In the genomic region with DNA sequence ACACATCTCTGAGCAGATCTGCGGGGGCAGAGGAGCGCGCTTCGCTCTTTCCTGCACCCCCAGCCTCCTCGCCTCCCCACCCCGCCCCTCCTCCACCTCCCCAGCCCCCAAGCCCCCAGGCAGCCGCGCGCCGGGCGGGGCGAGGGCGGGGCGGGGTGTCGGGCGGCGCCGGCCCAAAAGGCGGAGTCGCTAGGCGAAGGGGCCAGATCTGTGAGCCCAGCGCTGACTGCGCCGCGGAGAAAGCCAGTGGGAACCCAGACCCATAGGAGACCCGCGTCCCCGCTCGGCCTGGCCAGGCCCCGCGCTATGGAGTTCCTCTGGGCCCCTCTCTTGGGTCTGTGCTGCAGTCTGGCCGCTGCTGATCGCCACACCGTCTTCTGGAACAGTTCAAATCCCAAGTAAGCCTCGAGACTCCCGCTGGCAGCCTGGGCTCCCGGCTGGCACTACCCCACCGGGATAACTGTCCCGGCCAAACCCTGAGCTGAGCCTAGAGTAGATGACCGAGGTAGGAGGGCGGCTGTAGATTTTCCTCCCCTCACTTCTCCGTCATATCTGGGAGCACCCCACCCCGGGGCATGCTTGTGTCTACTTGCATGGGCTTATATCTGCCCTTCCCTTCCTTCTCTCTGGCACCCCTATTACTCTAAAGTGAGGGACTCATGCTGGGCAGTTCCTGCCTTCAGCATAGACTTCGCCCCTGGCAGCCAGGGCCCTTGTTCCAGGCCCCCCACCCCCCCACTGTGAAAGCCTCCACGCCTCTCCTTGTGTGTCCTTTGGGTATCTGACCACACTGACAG, we compare ENCODE assay signal across 8 cellular contexts. TPM values are rescaled to one million over a fixed set of nuclear protein-coding genes. Genes with fewer than 3 reads are reported as not detected.
A peak's percentile ranks its signal among the peaks of the same experiment; 100 is the strongest.
DNase-seq lines count a peak whose midpoint lies in the region; ATAC-seq and TF ChIP-seq lines count a peak whose summit lies in the region.

A gene with protein sequence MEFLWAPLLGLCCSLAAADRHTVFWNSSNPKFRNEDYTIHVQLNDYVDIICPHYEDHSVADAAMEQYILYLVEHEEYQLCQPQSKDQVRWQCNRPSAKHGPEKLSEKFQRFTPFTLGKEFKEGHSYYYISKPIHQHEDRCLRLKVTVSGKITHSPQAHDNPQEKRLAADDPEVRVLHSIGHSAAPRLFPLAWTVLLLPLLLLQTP (plus strand): TSS at position 205 of the 797 bp plus-strand sequence. CDS start 102 bp downstream, at position 307.

- peaks cover 1 to 23% (median 18%) of the 10 kb centered on the region in 4 donors for H3K36me3 ChIP-seq in esophagus muscularis mucosa
- H3K36me3 ChIP-seq in mucosa of descending colon (ENCODE audit: low read depth) = no peaks in the 10 kb centered on the region
- peaks cover 7 to 8% of the 10 kb centered on the region in 2 donors for H3K36me3 ChIP-seq in stomach smooth muscle (ENCODE audit: control insufficient read depth in 2 of 2, insufficient read depth in 2 of 2, low read length in 2 of 2)

- ATAC-seq in activated T-cell treated with anti-CD3 and anti-CD28 coated beads, Interleukin-2, amount 50 U/mL, for 4 hours = peak; percentile 71 to 75
- peak; percentile 49 for ATAC-seq in mucosa of descending colon

- H3K4me3 ChIP-seq in esophagus muscularis mucosa (peak within 1 kb of the TSS; percentile 63 to 71 (median 68)), mucosa of descending colon (peak within 1 kb of the TSS; percentile 63), stomach smooth muscle (ENCODE audit: low read length in 2 of 2) (peak within 1 kb of the TSS; percentile 88 to 93)

- peak within 1 kb of the TSS; percentile 85 to 97 (median 89) for H3K27ac ChIP-seq in esophagus muscularis mucosa (replicated peaks in 1 of 4)
- H3K27ac ChIP-seq in stomach smooth muscle (ENCODE audit: low read length) = peak within 1 kb of the TSS; percentile 90

- peak within 1 kb of the TSS; percentile 81 for H3K4me3 Mint-ChIP-seq in activated T-cell treated with anti-CD3 and anti-CD28 coated beads, Interleukin-2, amount 50 U/mL, for 4 hours

- H3K9me3 Mint-ChIP-seq in activated T-cell treated with anti-CD3 and anti-CD28 coated beads, Interleukin-2, amount 50 U/mL, for 4 hours = no peaks in the 10 kb centered on the region

- peak; percentile 88 for TF ChIP-seq POLR2A in esophagus muscularis mucosa (IDR thresholded peaks at IDR 0.05; ENCODE audit: low read depth)

- no peaks in the 10 kb centered on the region for H3K9me3 ChIP-seq in esophagus muscularis mucosa
- no peaks in the 10 kb centered on the region for H3K9me3 ChIP-seq in mucosa of descending colon
- no peaks in the 10 kb centered on the region for H3K9me3 ChIP-seq in stomach smooth muscle (ENCODE audit: control insufficient read depth in 2 of 2, low read length in 2 of 2)

- TF ChIP-seq CTCF in esophagus muscularis mucosa (IDR thresholded peaks at IDR 0.05) (no peak), mucosa of descending colon (IDR thresholded peaks at IDR 0.05) (no peak)

- intact Hi-C loops in esophagus muscularis mucosa (cut with DNase I) = loop anchor here (5.0 kb wide), 2 partner anchors 36 to 44 kb away; a partner anchor contains a TSS
- intact Hi-C loops in mucosa of descending colon (cut with DNase I, micrococcal nuclease) = no loop called here

- peaks cover 37% of the 10 kb centered on the region for H3K4me1 Mint-ChIP-seq in activated T-cell treated with anti-CD3 and anti-CD28 coated beads, Interleukin-2, amount 50 U/mL, for 4 hours (ENCODE audit: low read depth)

- no peaks in the 10 kb centered on the region for H3K36me3 Mint-ChIP-seq in activated T-cell treated with anti-CD3 and anti-CD28 coated beads, Interleukin-2, amount 50 U/mL, for 4 hours (ENCODE audit: insufficient read depth)

- peaks cover 15% of the 10 kb centered on the region for H3K27me3 Mint-ChIP-seq in activated T-cell treated with anti-CD3 and anti-CD28 coated beads, Interleukin-2, amount 50 U/mL, for 4 hours (ENCODE audit: low read depth)

- H3K27me3 ChIP-seq in esophagus muscularis mucosa = no peaks in the 10 kb centered on the region
- no peaks in the 10 kb centered on the region for H3K27me3 ChIP-seq in stomach smooth muscle (ENCODE audit: control insufficient read depth in 1 of 2, insufficient read depth in 2 of 2, low read length in 2 of 2)

- WGBS in esophagus muscularis mucosa = under 1% methylated on average over 26 of the region's 45 CpGs

- H3K4me1 ChIP-seq in esophagus muscularis mucosa (peaks cover 68 to 73% (median 68%) of the 10 kb centered on the region in 4 donors), mucosa of descending colon (ENCODE audit: low read depth) (peaks cover 28% of the 10 kb centered on the region), stomach smooth muscle (ENCODE audit: control insufficient read depth, insufficient read depth, low read length) (peaks cover 61% of the 10 kb centered on the region)

- TF ChIP-seq EP300 in esophagus muscularis mucosa (IDR thresholded peaks at IDR 0.05) = no peak

- H3K9ac ChIP-seq in stomach smooth muscle (ENCODE audit: low read length in 2 of 2) = peak within 1 kb of the TSS; percentile 85 to 87

- DNase-seq in EL (peak; percentile 33), NCI-H2171 treated with DMSO at 0.1 percent for 48 hours (lab: John Stamatoyannopoulos, UW) (peak; percentile 11), esophagus muscularis mucosa (ENCODE audit: extremely low spot score) (no peak), mucosa of descending colon (peak; percentile 84 to 88 (median 85)), MV-4-11 (lab: John Stamatoyannopoulos, UW) (no peak), SK-N-DZ (ENCODE audit: low spot score) (no peak)
- DNase-seq in activated T-cell treated with anti-CD3 and anti-CD28 coated beads, Interleukin-2, amount 50 U/mL, for 4 hours = peak; percentile 32

RNA-seq across cellular contexts. Expression of the gene that starts here (rescaled TPM):
- under 1 TPM; 0.30 to 0.61 (median 0.32) TPM for total RNA-seq in activated T-cell treated with anti-CD3 and anti-CD28 coated beads, Interleukin-2, amount 50 U/mL, for 4 hours
- total RNA-seq in esophagus muscularis mucosa (10 to 100 TPM; 11.2 to 37.3 (median 27.5) TPM), mucosa of descending colon (100 to 1,000 TPM in 2 of 3 donors, 10 to 100 TPM in 1; 46.3 to 198 (median 110) TPM)
- 3.2 and 3.8 TPM in 2 replicates for polyA plus RNA-seq in SK-N-DZ (2014; cell fraction: cytosol; rRNA removed)
- 3.3 and 4.0 TPM in 2 replicates for polyA plus RNA-seq in SK-N-DZ (2014; cell fraction: nucleus; rRNA removed)

Comparison
In these comparisons a context has a peak if more than half of its experiments do, and no peak if none do; other contexts are left out.
1. RNA of the gene that starts here (total RNA-seq): 46.3 to 198 TPM in mucosa of descending colon and 11.2 to 37.3 TPM in esophagus muscularis mucosa; 0.30 to 0.61 TPM in activated T-cell treated with anti-CD3 and anti-CD28 coated beads, Interleukin-2, amount 50 U/mL, for 4 hours; every median in the first group is over 4 times any median in the second.
2. Peak in DNase-seq and ATAC-seq in activated T-cell treated with anti-CD3 and anti-CD28 coated beads, Interleukin-2, amount 50 U/mL, for 4 hours; RNA of the gene not detected or under 1 TPM.
3. DNase-seq: peak in EL (single experiment), NCI-H2171 treated with DMSO at 0.1 percent for 48 hours (single experiment) and mucosa of descending colon (3 of 3); none in esophagus muscularis mucosa (single experiment), MV-4-11 (single experiment) and SK-N-DZ (single experiment).
4. Peak in every context shown above with its lines, with median percentiles within 50 percentile points of each other: H3K4me3 ChIP-seq.